Comparison of ENCODE assay signal across 23 cellular contexts in the genomic region with DNA sequence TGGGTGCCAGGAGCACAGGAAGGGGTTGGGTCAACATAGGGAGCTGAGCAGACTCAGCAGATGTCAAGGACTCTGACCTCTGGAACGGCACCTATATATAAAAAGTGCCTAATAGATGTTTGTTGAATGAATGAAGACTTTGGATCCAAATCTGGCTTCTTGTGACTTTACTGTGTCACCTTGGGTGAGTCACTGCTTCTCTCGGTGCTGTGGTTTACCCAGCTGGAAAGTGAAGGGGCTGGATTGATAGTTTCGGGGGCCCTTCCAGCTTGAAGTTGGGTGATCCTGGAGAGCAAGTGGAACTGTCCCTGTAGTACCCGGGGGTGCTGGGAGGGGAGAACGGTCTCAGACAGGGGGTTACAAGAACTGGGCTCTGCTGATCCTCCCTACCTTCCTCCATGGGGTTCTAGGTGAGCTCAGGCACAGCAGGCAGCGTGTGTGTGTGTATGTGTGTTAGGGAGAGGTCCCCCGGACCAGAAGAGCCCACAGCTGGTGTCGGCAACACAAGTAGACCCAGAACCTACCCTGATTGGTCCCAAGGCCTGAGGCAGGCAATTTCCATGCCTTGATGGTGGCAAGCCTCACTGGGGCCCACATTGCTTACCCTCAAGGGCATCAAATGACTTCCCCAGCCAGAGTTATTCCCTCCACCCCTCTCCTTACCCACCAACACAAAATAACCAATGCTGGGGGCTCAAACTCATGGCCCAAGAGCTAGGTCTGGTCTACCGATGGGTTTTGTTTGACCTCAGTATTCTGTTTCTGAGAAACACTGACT. TPM values are rescaled to one million over a fixed set of nuclear protein-coding genes. Genes with fewer than 3 reads are reported as not detected.
A peak's percentile ranks its signal among the peaks of the same experiment; 100 is the strongest.
DNase-seq lines count a peak whose midpoint lies in the region; ATAC-seq, FAIRE-seq and TF ChIP-seq lines count a peak whose summit lies in the region.
"Had no signal": no experiment of that assay in that cellular context is flagged by ENCODE, and none has a peak within 500 bp of the region (broad histone marks: within the 10 kb centered on the region; RNA-seq: fewer than 3 reads in every experiment).

No MANE protein-coding gene starts in this region.

- peak; percentile 22 for DNase-seq in activated effector memory CD4-positive, alpha-beta T cell treated with anti-CD3 and anti-CD28 coated beads, Interleukin-2, amount 50 U/mL, for 16 hours
- DNase-seq in activated effector memory CD4-positive, alpha-beta T cell treated with Interleukin-2 at 50 U/mL for 16 hours, result no peak
- DNase-seq in RCC 7860 (ENCODE audit: low spot score) (peak; percentile 35), coronary artery (ENCODE audit: low spot score) (peak; percentile 57), smooth muscle cell (lab: John Stamatoyannopoulos, UW; ENCODE audit: unreplicated experiment) (no peak), ureter (ENCODE audit: low spot score) (no peak), uterus (no peak)
- DNase-seq: activated CD4-positive, CD25-positive, alpha-beta regulatory T cell; dermis blood vessel endothelial cell; NCI-H2029 treated with DMSO at 0.1 percent for 48 hours; NCI-H69; RPMI8226; stimulated activated naive CD4-positive, alpha-beta T cell had no signal

- no peak overlapping the region for H3K4me3 ChIP-seq in coronary artery
- no peak overlapping the region for H3K4me3 ChIP-seq in smooth muscle cell
- no peak overlapping the region for H3K4me3 ChIP-seq in uterus
- H3K4me3 ChIP-seq: GM12878, vagina had no signal

- TF ChIP-seq CTCF in coronary artery (IDR thresholded peaks at IDR 0.05) (no peak), smooth muscle cell (IDR thresholded peaks at IDR 0.05; ENCODE audit: borderline replicate concordance, insufficient read depth, poor library complexity, severe bottlenecking) (no peak), uterus (IDR thresholded peaks at IDR 0.05) (no peak)

- H2AFZ ChIP-seq in smooth muscle cell (ENCODE audit: low read depth), result peak overlapping the region; percentile 60

- 84% methylated on average over 9 of the region's 9 CpGs for WGBS in smooth muscle cell (ENCODE audit: low lambda C conversion rate)

- H3K79me2 ChIP-seq in smooth muscle cell (ENCODE audit: low read depth), result no peaks in the 10 kb centered on the region

- intact Hi-C loops in uterus (cut with DNase I; ENCODE audit: low total_unique reads), result no loop called here

- H3K9me3 ChIP-seq in smooth muscle cell (replicated peaks; ENCODE audit: low read depth) (no peaks in the 10 kb centered on the region), uterus (no peaks in the 10 kb centered on the region)
- H3K9me3 ChIP-seq: vagina had no signal

- H3K4me2 ChIP-seq in smooth muscle cell, result peak overlapping the region; percentile 66

- H3K4me1 ChIP-seq in smooth muscle cell (ENCODE audit: low read depth) (peaks cover 21% of the 10 kb centered on the region), uterus (no peaks in the 10 kb centered on the region)
- H3K4me1 ChIP-seq: vagina had no signal

- no peak for ATAC-seq in GM21367 (IDR thresholded peaks at IDR 0.05; ENCODE audit: unreplicated experiment)
- ATAC-seq: GM12878 had no signal

- H3K27me3 ChIP-seq in smooth muscle cell (ENCODE audit: low read depth) (peaks cover 3% of the 10 kb centered on the region), uterus (no peaks in the 10 kb centered on the region)
- H3K27me3 ChIP-seq: vagina had no signal

- TF ChIP-seq POLR2A in uterus (IDR thresholded peaks at IDR 0.05), result no peak

- H3K36me3 ChIP-seq in smooth muscle cell (ENCODE audit: low read depth) (no peaks in the 10 kb centered on the region), uterus (no peaks in the 10 kb centered on the region)
- H3K36me3 ChIP-seq: vagina had no signal

- no peak overlapping the region for H3K9ac ChIP-seq in smooth muscle cell (ENCODE audit: low read depth)

- peak; percentile 45 for FAIRE-seq in RCC 7860 (lab: Jason Lieb, UNC)
- FAIRE-seq: GM12878, H54, keratinocyte had no signal

- peaks cover 6% of the 10 kb centered on the region for H3F3A ChIP-seq in smooth muscle cell (ENCODE audit: low read depth)

- H3K27ac ChIP-seq in coronary artery, result no peak overlapping the region
- peak overlapping the region; percentile 84 for H3K27ac ChIP-seq in smooth muscle cell (ENCODE audit: low read depth)
- no peak overlapping the region for H3K27ac ChIP-seq in uterus
- H3K27ac ChIP-seq: vagina had no signal

- no peaks in the 10 kb centered on the region for H4K20me1 ChIP-seq in smooth muscle cell (ENCODE audit: low read depth)

RNA-seq across cellular contexts. Expression of a gene that starts 5.5 kb away (rescaled TPM):
- 1.7 TPM in 1 of 2 replicates, not detected in the other for total RNA-seq in smooth muscle cell
- polyA plus RNA-seq in smooth muscle cell, result not detected in 2 replicates
- 0.86 TPM for total RNA-seq in ureter
- under 1 TPM in 1 of 4 donors, not detected in 3; 0.14 TPM for total RNA-seq in uterus
- total RNA-seq: CD8-positive, alpha-beta memory T cell; G401; GM12878; T-helper 1 cell treated with Interleukin-12 subunit alpha and Interleukin-12 subunit beta and Interleukin-4 antibody, amounts not matched to agents 30 ng/mL and 1 ng/mL, for 36 hours had no signal
- polyA plus RNA-seq: AG04450; CD8-positive, alpha-beta memory T cell had no signal

RNA-seq across cellular contexts. Expression of a gene that starts 49.4 kb away (rescaled TPM):
- total RNA-seq in smooth muscle cell (not detected in 2 replicates), ureter (65.3 TPM), uterus (not detected)
- not detected in 2 replicates for polyA plus RNA-seq in smooth muscle cell
- total RNA-seq: CD8-positive, alpha-beta memory T cell; dermis blood vessel endothelial cell; glomerular endothelial cell; GM12878; T-helper 1 cell treated with Interleukin-12 subunit alpha and Interleukin-12 subunit beta and Interleukin-4 antibody, amounts not matched to agents 30 ng/mL and 1 ng/mL, for 36 hours had no signal
- polyA plus RNA-seq: CD8-positive, alpha-beta memory T cell had no signal

Comparison
In these comparisons a context has a peak if more than half of its experiments do, and no peak if none do; other contexts are left out.
1. DNase-seq: peak in activated effector memory CD4-positive, alpha-beta T cell treated with anti-CD3 and anti-CD28 coated beads, Interleukin-2, amount 50 U/mL, for 16 hours (single experiment), RCC 7860 (single experiment) and coronary artery (single experiment); none in activated effector memory CD4-positive, alpha-beta T cell treated with Interleukin-2 at 50 U/mL for 16 hours (single experiment), smooth muscle cell (single experiment), ureter (single experiment) and uterus (0 of 2).
2. RNA of a gene that starts 49.4 kb away (total RNA-seq): 65.3 TPM in ureter (single experiment); not detected in smooth muscle cell and not detected in uterus; every median in the first group is over 10 times any median in the second.